In the genomic region with DNA sequence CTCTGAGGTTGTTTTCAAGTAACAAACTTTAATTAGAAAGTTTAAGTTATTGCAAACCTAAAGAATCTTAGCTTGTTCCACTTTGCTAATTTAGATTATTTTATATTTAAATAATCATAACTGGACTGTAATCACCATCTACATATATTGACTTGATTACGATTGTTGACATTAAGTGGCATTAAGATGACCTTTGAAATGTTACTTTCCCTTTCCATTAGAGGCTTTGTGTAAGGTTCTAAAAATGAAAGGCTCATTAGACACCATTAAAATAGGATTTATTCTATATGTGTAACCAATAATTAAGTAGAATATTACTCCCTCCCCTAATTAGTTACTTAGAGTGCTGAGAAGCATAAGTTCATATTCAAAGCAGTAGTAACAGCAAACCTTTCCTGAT, we compare ENCODE assay signal across 25 cellular contexts.
A peak's percentile ranks its signal among the peaks of the same experiment; 100 is the strongest.
DNase-seq lines count a peak whose midpoint lies in the region; ATAC-seq, FAIRE-seq and TF ChIP-seq lines count a peak whose summit lies in the region.
"Had no signal": no experiment of that assay in that cellular context is flagged by ENCODE, and none has a peak within 500 bp of the region (broad histone marks: within the 10 kb centered on the region; RNA-seq: fewer than 3 reads in every experiment).

No MANE protein-coding gene starts in this region.

- no peak overlapping the region for H3K4me3 Mint-ChIP-seq in neural progenitor cell
- H3K4me3 Mint-ChIP-seq: CD14-positive monocyte; CD4-positive, alpha-beta memory T cell; CD4-positive, CD25-positive, alpha-beta regulatory T cell; CD8-positive, alpha-beta memory T cell had no signal

- 88% methylated on average over 1 of the region's 1 CpG for WGBS in A549 (ENCODE audit: missing lambda C conversion rate)

- no peaks in the 10 kb centered on the region for H3K27me3 Mint-ChIP-seq in neural progenitor cell (ENCODE audit: insufficient read depth, low read depth)

- TF ChIP-seq POLR2A in A549 (IDR thresholded peaks at IDR 0.05; ENCODE audit: low read length): no peak

- peak; percentile 18 for FAIRE-seq in A549 (lab: Jason Lieb, UNC)
- FAIRE-seq: GM12878, GM12892, GM18507 had no signal

- H3K4me1 ChIP-seq in A549 (no peaks in the 10 kb centered on the region), neural progenitor cell (peaks cover 37% of the 10 kb centered on the region)
- H3K4me1 ChIP-seq: BE2C, BLaER1 had no signal

- no peak for TF ChIP-seq EP300 in A549 (IDR thresholded peaks at IDR 0.05)

- CTCF ChIA-PET in A549 (lab: Yijun Ruan, JAX): no interaction called here

- peaks cover 25% of the 10 kb centered on the region for H3K36me3 Mint-ChIP-seq in neural progenitor cell
- H3K36me3 Mint-ChIP-seq: CD14-positive monocyte; CD4-positive, alpha-beta memory T cell; CD4-positive, CD25-positive, alpha-beta regulatory T cell; CD8-positive, alpha-beta memory T cell had no signal

- TF ChIP-seq CTCF in A549 (IDR thresholded peaks at IDR 0.05) (no peak), neural progenitor cell (IDR thresholded peaks at IDR 0.05) (no peak)

- no peaks in the 10 kb centered on the region for H3K9me3 ChIP-seq in A549
- H3K9me3 ChIP-seq in neural progenitor cell (ENCODE audit: low read depth): no peaks in the 10 kb centered on the region
- H3K9me3 ChIP-seq: BE2C had no signal

- H3K9ac ChIP-seq in neural progenitor cell: no peak overlapping the region
- H3K9ac ChIP-seq: BLaER1 had no signal

- peaks cover 3% of the 10 kb centered on the region for H3F3A ChIP-seq in neural progenitor cell (ENCODE audit: low read depth)

- H3K4me3 ChIP-seq in A549: no peak overlapping the region
- no peak overlapping the region for H3K4me3 ChIP-seq in neural progenitor cell
- H3K4me3 ChIP-seq: BLaER1, GM12878 had no signal

- H2AFZ ChIP-seq in neural progenitor cell (replicated peaks): no peak overlapping the region

- H3K4me1 Mint-ChIP-seq in neural progenitor cell: peaks cover 17% of the 10 kb centered on the region
- H3K4me1 Mint-ChIP-seq: CD14-positive monocyte; CD4-positive, alpha-beta memory T cell; CD4-positive, CD25-positive, alpha-beta regulatory T cell; CD8-positive, alpha-beta memory T cell had no signal

- POLR2A ChIA-PET in A549 (lab: Yijun Ruan, JAX): no interaction called here

- ATAC-seq in A549: no peak
- ATAC-seq in HG02852 (IDR thresholded peaks at IDR 0.05; ENCODE audit: unreplicated experiment): no peak
- ATAC-seq: GM12878 had no signal

- peaks cover 15% of the 10 kb centered on the region for H3K79me2 ChIP-seq in neural progenitor cell (ENCODE audit: low read depth)

- H3K27ac ChIP-seq in A549 (no peak overlapping the region), neural progenitor cell (no peak overlapping the region)
- H3K27ac ChIP-seq: BLaER1 had no signal

- H4K20me1 ChIP-seq in neural progenitor cell (ENCODE audit: low read depth): no peaks in the 10 kb centered on the region
- H4K20me1 ChIP-seq: BLaER1 had no signal

- H3K36me3 ChIP-seq in neural progenitor cell: no peaks in the 10 kb centered on the region
- H3K36me3 ChIP-seq: BE2C, BLaER1 had no signal

- TF ChIP-seq RAD21 in A549 (conservative IDR thresholded peaks at IDR 0.05 in 1 of 2, IDR thresholded peaks at IDR 0.05 in 1 of 2): no peak

- H3K27me3 ChIP-seq in neural progenitor cell: no peaks in the 10 kb centered on the region
- H3K27me3 ChIP-seq: BE2C, BLaER1 had no signal

- peak overlapping the region; percentile 62 for H3K27ac Mint-ChIP-seq in neural progenitor cell
- H3K27ac Mint-ChIP-seq: CD14-positive monocyte; CD4-positive, alpha-beta memory T cell; CD4-positive, CD25-positive, alpha-beta regulatory T cell; CD8-positive, alpha-beta memory T cell had no signal

- H3K9me3 Mint-ChIP-seq in neural progenitor cell: peaks cover 3% of the 10 kb centered on the region
- H3K9me3 Mint-ChIP-seq: CD4-positive, alpha-beta memory T cell; CD4-positive, CD25-positive, alpha-beta regulatory T cell; CD8-positive, alpha-beta memory T cell had no signal

- H3K4me2 ChIP-seq in A549 (no peak overlapping the region), neural progenitor cell (no peak overlapping the region)
- H3K4me2 ChIP-seq: BLaER1 had no signal

- DNase-seq in A549 (ENCODE audit: low read depth in 1 of 2, low spot score in 1 of 2) (no peak), neural progenitor cell (ENCODE audit: low spot score) (no peak), NOMO-1 (lab: John Stamatoyannopoulos, UW; ENCODE audit: unreplicated experiment in 2 of 2) (no peak)
- DNase-seq in stimulated activated CD4-positive, alpha-beta T cell treated with anti-CD3 and anti-CD28 coated beads, Interleukin-12 subunit alpha, Interleukin-12 subunit beta, amount 100 ng/mL, for 4 hours: no peak
- DNase-seq: 8988T; ACHN; BE2C; C1 segment of cervical spinal cord; CD4-positive, alpha-beta memory T cell; CD4-positive, CD25-positive, alpha-beta regulatory T cell; CD8-positive, alpha-beta memory T cell; COR-L47; DMS 273 treated with DMSO at 0.1 percent for 48 hours; DMS153; DMS53; DMS79; DND-41; EL; GDM1 had no signal

TF ChIP-seq in A549, 52 proteins besides CTCF, POLR2A, EP300 and RAD21:
- TF ChIP-seq MAZ (IDR thresholded peaks at IDR 0.05; ENCODE audit: borderline replicate concordance, low read depth, low read length) (no peak), RARB (CRISPR knock-in tag; IDR thresholded peaks at IDR 0.05) (no peak)
